1 cellular context compared by ENCODE assay signal in the genomic region with DNA sequence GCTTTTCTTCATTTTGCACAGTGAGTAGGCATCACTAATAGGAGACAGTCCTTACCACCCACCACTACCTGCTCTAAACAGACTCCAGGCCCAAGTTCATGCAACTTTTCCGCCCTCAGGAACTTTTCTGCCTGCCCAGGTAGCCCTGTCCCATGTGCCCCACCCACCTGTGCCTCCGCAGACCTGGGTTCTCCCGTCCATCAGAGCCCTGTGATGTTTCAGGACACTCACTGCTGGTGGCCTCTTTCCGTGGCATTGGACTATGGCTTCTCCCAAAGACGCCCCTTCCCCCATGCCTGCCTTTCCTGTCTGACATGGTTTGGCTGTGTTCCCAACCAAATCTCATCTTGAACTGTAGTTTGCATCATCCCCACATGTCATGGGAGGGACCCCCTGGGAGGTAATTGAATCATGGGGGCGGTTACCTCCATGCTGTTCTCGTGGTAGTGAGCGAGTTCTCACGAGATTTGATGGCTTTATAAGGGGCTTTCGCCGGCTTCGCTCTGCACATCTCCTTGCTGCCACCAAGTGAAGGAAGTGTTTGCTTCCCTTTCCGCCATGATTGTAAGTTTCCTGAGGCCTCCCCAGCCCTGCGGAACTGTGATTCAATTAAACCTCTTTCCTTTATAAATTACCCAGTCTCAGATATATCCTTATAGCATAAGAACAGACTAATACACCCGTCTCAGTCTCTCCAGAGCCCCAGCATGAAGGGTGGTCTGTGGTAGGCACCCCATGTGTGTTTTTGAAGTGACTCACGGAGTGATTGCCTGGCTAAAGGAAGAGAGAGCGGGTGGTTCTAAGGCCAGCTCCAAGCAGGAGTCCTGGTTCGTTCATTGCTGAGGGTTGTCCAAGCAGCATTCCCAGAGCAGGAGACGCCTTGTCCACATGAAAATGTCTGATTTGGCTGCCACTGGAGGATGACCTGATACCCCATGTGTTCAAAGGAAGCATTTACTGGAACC.
TF ChIP-seq lines count a peak whose summit lies in the region.

No MANE protein-coding gene starts in this region.

TF ChIP-seq in GM23338, 12 proteins besides CTCF, POLR2A, EP300 and RAD21:
- TF ChIP-seq STAT1 (IDR thresholded peaks at IDR 0.05; ENCODE audit: unreplicated experiment) (no peak), POLR2AphosphoS5 (IDR thresholded peaks at IDR 0.05; ENCODE audit: low read depth) (no peak), EZH2 (IDR thresholded peaks at IDR 0.05; ENCODE audit: low read depth, unreplicated experiment) (no peak), NANOG (IDR thresholded peaks at IDR 0.05; ENCODE audit: borderline replicate concordance) (no peak), CREB1 (CRISPR knock-in tag; IDR thresholded peaks at IDR 0.05; ENCODE audit: low read depth) (no peak), JUNB (IDR thresholded peaks at IDR 0.05; ENCODE audit: unreplicated experiment) (no peak), EZH2phosphoT487 (IDR thresholded peaks at IDR 0.05; ENCODE audit: unreplicated experiment) (no peak), ZNF331 (CRISPR knock-in tag; IDR thresholded peaks at IDR 0.05; ENCODE audit: low read depth) (no peak), ZNF114 (CRISPR knock-in tag; IDR thresholded peaks at IDR 0.05) (no peak)
- TF ChIP-seq, protein P1, sequence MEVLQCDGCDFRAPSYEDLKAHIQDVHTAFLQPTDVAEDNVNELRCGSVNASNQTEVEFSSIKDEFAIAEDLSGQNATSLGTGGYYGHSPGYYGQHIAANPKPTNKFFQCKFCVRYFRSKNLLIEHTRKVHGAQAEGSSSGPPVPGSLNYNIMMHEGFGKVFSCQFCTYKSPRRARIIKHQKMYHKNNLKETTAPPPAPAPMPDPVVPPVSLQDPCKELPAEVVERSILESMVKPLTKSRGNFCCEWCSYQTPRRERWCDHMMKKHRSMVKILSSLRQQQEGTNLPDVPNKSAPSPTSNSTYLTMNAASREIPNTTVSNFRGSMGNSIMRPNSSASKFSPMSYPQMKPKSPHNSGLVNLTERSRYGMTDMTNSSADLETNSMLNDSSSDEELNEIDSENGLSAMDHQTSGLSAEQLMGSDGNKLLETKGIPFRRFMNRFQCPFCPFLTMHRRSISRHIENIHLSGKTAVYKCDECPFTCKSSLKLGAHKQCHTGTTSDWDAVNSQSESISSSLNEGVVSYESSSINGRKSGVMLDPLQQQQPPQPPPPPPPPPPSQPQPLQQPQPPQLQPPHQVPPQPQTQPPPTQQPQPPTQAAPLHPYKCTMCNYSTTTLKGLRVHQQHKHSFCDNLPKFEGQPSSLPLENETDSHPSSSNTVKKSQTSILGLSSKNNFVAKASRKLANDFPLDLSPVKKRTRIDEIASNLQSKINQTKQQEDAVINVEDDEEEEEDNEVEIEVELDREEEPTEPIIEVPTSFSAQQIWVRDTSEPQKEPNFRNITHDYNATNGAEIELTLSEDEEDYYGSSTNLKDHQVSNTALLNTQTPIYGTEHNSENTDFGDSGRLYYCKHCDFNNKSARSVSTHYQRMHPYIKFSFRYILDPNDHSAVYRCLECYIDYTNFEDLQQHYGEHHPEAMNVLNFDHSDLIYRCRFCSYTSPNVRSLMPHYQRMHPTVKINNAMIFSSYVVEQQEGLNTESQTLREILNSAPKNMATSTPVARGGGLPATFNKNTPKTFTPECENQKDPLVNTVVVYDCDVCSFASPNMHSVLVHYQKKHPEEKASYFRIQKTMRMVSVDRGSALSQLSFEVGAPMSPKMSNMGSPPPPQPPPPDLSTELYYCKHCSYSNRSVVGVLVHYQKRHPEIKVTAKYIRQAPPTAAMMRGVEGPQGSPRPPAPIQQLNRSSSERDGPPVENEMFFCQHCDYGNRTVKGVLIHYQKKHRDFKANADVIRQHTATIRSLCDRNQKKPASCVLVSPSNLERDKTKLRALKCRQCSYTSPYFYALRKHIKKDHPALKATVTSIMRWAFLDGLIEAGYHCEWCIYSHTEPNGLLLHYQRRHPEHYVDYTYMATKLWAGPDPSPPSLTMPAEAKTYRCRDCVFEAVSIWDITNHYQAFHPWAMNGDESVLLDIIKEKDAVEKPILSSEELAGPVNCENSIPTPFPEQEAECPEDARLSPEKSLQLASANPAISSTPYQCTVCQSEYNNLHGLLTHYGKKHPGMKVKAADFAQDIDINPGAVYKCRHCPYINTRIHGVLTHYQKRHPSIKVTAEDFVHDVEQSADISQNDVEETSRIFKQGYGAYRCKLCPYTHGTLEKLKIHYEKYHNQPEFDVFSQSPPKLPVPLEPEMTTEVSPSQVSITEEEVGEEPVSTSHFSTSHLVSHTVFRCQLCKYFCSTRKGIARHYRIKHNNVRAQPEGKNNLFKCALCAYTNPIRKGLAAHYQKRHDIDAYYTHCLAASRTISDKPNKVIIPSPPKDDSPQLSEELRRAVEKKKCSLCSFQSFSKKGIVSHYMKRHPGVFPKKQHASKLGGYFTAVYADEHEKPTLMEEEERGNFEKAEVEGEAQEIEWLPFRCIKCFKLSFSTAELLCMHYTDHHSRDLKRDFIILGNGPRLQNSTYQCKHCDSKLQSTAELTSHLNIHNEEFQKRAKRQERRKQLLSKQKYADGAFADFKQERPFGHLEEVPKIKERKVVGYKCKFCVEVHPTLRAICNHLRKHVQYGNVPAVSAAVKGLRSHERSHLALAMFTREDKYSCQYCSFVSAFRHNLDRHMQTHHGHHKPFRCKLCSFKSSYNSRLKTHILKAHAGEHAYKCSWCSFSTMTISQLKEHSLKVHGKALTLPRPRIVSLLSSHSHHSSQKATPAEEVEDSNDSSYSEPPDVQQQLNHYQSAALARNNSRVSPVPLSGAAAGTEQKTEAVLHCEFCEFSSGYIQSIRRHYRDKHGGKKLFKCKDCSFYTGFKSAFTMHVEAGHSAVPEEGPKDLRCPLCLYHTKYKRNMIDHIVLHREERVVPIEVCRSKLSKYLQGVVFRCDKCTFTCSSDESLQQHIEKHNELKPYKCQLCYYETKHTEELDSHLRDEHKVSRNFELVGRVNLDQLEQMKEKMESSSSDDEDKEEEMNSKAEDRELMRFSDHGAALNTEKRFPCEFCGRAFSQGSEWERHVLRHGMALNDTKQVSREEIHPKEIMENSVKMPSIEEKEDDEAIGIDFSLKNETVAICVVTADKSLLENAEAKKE (CRISPR knock-in tag; IDR thresholded peaks at IDR 0.05) = no peak
- TF ChIP-seq, protein P2, sequence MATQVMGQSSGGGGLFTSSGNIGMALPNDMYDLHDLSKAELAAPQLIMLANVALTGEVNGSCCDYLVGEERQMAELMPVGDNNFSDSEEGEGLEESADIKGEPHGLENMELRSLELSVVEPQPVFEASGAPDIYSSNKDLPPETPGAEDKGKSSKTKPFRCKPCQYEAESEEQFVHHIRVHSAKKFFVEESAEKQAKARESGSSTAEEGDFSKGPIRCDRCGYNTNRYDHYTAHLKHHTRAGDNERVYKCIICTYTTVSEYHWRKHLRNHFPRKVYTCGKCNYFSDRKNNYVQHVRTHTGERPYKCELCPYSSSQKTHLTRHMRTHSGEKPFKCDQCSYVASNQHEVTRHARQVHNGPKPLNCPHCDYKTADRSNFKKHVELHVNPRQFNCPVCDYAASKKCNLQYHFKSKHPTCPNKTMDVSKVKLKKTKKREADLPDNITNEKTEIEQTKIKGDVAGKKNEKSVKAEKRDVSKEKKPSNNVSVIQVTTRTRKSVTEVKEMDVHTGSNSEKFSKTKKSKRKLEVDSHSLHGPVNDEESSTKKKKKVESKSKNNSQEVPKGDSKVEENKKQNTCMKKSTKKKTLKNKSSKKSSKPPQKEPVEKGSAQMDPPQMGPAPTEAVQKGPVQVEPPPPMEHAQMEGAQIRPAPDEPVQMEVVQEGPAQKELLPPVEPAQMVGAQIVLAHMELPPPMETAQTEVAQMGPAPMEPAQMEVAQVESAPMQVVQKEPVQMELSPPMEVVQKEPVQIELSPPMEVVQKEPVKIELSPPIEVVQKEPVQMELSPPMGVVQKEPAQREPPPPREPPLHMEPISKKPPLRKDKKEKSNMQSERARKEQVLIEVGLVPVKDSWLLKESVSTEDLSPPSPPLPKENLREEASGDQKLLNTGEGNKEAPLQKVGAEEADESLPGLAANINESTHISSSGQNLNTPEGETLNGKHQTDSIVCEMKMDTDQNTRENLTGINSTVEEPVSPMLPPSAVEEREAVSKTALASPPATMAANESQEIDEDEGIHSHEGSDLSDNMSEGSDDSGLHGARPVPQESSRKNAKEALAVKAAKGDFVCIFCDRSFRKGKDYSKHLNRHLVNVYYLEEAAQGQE (IDR thresholded peaks at IDR 0.05; ENCODE audit: unreplicated experiment) = no peak
- TF ChIP-seq, protein P3, sequence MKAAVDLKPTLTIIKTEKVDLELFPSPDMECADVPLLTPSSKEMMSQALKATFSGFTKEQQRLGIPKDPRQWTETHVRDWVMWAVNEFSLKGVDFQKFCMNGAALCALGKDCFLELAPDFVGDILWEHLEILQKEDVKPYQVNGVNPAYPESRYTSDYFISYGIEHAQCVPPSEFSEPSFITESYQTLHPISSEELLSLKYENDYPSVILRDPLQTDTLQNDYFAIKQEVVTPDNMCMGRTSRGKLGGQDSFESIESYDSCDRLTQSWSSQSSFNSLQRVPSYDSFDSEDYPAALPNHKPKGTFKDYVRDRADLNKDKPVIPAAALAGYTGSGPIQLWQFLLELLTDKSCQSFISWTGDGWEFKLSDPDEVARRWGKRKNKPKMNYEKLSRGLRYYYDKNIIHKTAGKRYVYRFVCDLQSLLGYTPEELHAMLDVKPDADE (IDR thresholded peaks at IDR 0.05) = no peak
